24 cellular contexts compared by ENCODE assay signal in genomic region chr2:116132833-116133232, GRCh38.
"Had no signal": no experiment of that assay in that cellular context is flagged by ENCODE, and none has a peak within 500 bp of the region (broad histone marks: within the 10 kb centered on the region; RNA-seq: fewer than 3 reads in every experiment).

No MANE protein-coding gene starts in this region.

- H3K27me3 ChIP-seq: neutrophil, pancreas, right atrium auricular region, right lobe of liver, sigmoid colon, stomach, thyroid gland, tibial nerve, upper lobe of left lung, vagina had no signal

- H3K4me3 ChIP-seq: pancreas, prostate gland, right atrium auricular region, right lobe of liver, sigmoid colon, stomach, thoracic aorta, thyroid gland, tibial nerve, upper lobe of left lung, vagina had no signal

- H3K4me1 ChIP-seq: pancreas, prostate gland, right atrium auricular region, right lobe of liver, sigmoid colon, stomach, thyroid gland, upper lobe of left lung, vagina had no signal

- H3K27ac ChIP-seq: neutrophil, pancreas, prostate gland, right lobe of liver, sigmoid colon, stomach, thoracic aorta, thyroid gland, tibial nerve, upper lobe of left lung, vagina had no signal

- H3K9me3 ChIP-seq: neutrophil, pancreas, prostate gland, right atrium auricular region, right lobe of liver, thoracic aorta, thyroid gland, tibial nerve, upper lobe of left lung, vagina had no signal

- DNase-seq: nephron progenitor cell; nucleus accumbens; pancreas; retina; sigmoid colon; small intestine; stimulated activated CD4-positive, alpha-beta T cell treated with anti-CD3 and anti-CD28 coated beads, Interleukin-15, amount 100 ng/mL, for 24 hours; stimulated activated CD4-positive, alpha-beta T cell treated with anti-CD3 and anti-CD28 coated beads, Interleukin-2, amount 100 ng/mL, for 24 hours; stimulated activated CD4-positive, alpha-beta T cell treated with anti-CD3 and anti-CD28 coated beads, Interleukin-2, amount 100 ng/mL, for 48 hours; stimulated activated CD4-positive, alpha-beta T cell treated with anti-CD3 and anti-CD28 coated beads, Interleukin-4, amount 100 ng/mL, for 24 hours; stimulated activated naive B cell treated with anti-CD40 and anti-IgM and Interleukin-4, amounts not matched to agents 10 μg/mL and 1 μg/mL and 100 μg/mL, for 72 hours; stimulated activated naive CD4-positive, alpha-beta T cell treated with Interleukin-2 at 50 U/mL for 16 hours; stomach; thyroid gland had no signal

- ATAC-seq: natural killer cell treated with Interleukin-12 subunit alpha and Interleukin-12 subunit beta and Interleukin-15 and Interleukin-18, amount 100 ng/mL, for 72 hours; pancreas; right lobe of liver; stimulated activated effector memory CD8-positive, alpha-beta T cell treated with anti-CD3 and anti-CD28 coated beads, Interleukin-12 subunit alpha, Interleukin-12 subunit beta, amount 100 ng/mL, for 72 hours; stimulated activated naive B cell treated with anti-CD40 and anti-IgM and Interleukin-4, amounts not matched to agents 10 μg/mL and 1 μg/mL and 100 μg/mL, for 72 hours had no signal

- H3K36me3 ChIP-seq: neutrophil, pancreas, prostate gland, right atrium auricular region, right lobe of liver, sigmoid colon, stomach, thoracic aorta, thyroid gland, tibial nerve, upper lobe of left lung, vagina had no signal
